ENCODE assay signal across 13 cellular contexts in the genomic region with DNA sequence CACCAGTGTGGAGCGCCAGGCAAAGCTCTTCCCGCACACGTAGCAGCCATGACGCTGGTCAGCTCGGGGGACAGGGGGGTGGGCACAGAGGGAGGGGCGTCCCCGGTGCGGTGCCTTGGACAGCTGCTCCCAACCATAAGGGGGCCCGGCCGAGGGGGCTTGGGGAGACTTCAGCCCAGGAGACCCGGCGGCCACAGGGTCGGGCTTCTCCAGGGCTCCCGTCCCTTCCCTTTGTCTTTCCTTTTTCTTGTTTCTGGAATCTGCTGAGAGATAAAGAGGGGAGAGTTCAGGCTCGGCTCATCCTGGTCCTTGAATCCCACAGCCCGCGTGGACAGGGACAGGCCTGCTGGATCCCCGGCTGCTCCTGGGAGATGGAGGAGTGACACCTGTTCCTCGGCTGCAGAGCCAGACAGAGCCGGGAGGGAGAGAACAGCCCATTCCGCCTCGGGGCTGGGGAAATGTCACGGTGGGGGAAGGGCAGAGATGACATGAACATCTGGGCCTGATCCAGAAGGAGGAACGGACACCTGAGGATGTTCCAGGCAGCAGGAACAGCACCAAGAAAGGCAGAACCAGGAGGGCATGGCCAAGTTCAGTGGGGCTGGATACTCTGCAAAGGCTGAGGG. TPM values are rescaled to one million over a fixed set of nuclear protein-coding genes. Genes with fewer than 3 reads are reported as not detected.
DNase-seq lines count a peak whose midpoint lies in the region; ATAC-seq and TF ChIP-seq lines count a peak whose summit lies in the region.
"Had no signal": no experiment of that assay in that cellular context is flagged by ENCODE, and none has a peak within 500 bp of the region (broad histone marks: within the 10 kb centered on the region; RNA-seq: fewer than 3 reads in every experiment).

No MANE protein-coding gene starts in this region.

- H3K36me3 ChIP-seq in KMS-11 (ENCODE audit: insufficient read depth) (no peaks in the 10 kb centered on the region), GM23248 (ENCODE audit: low read depth) (no peaks in the 10 kb centered on the region)

- H4K20me1 ChIP-seq in KMS-11 (ENCODE audit: insufficient read depth) (no peaks in the 10 kb centered on the region), GM23248 (ENCODE audit: insufficient read depth) (no peaks in the 10 kb centered on the region)

- H3K4me2 ChIP-seq in KMS-11 (peak overlapping the region; percentile 52; the same call in 1 of the 2 replicates), GM23248 (ENCODE audit: unreplicated experiment) (no peak overlapping the region)
- H3K4me2 ChIP-seq: PC-9 had no signal

- TF ChIP-seq CTCF in KMS-11 (conservative IDR thresholded peaks at IDR 0.05; ENCODE audit: low read depth, low read length) (no peak), progenitor cell of endocrine pancreas (IDR thresholded peaks at IDR 0.05; ENCODE audit: unreplicated experiment) (no peak)

- H3K4me3 Mint-ChIP-seq in activated CD4-positive, alpha-beta T cell treated with anti-CD3 and anti-CD28 coated beads for 36 hours, result peak overlapping the region; percentile 85
- H3K4me3 Mint-ChIP-seq in central memory CD8-positive, alpha-beta T cell, result peak overlapping the region; percentile 83
- peak overlapping the region; percentile 62 for H3K4me3 Mint-ChIP-seq in progenitor cell of endocrine pancreas (ENCODE audit: low read depth)

- H3K27me3 ChIP-seq in KMS-11 (ENCODE audit: insufficient read depth, low read depth) (no peaks in the 10 kb centered on the region), GM23248 (replicated peaks; ENCODE audit: insufficient read depth) (no peaks in the 10 kb centered on the region)
- H3K27me3 ChIP-seq: upper lobe of left lung had no signal

- H3F3A ChIP-seq in GM23248 (ENCODE audit: insufficient read depth), result no peaks in the 10 kb centered on the region

- no peaks in the 10 kb centered on the region for H3K9me2 ChIP-seq in GM23248 (ENCODE audit: insufficient read depth)

- H3K4me1 Mint-ChIP-seq in activated CD4-positive, alpha-beta T cell treated with anti-CD3 and anti-CD28 coated beads for 36 hours, result peaks cover 56% of the 10 kb centered on the region
- peaks cover 45% of the 10 kb centered on the region for H3K4me1 Mint-ChIP-seq in central memory CD8-positive, alpha-beta T cell
- H3K4me1 Mint-ChIP-seq in progenitor cell of endocrine pancreas (ENCODE audit: low read depth), result peaks cover 27% of the 10 kb centered on the region

- H3K9me3 Mint-ChIP-seq in activated CD4-positive, alpha-beta T cell treated with anti-CD3 and anti-CD28 coated beads for 36 hours (ENCODE audit: low read depth), result no peaks in the 10 kb centered on the region
- H3K9me3 Mint-ChIP-seq in central memory CD8-positive, alpha-beta T cell, result no peaks in the 10 kb centered on the region
- peaks cover 4% of the 10 kb centered on the region for H3K9me3 Mint-ChIP-seq in progenitor cell of endocrine pancreas (ENCODE audit: low read depth)

- peaks cover 30% of the 10 kb centered on the region for H3K4me1 ChIP-seq in KMS-11 (ENCODE audit: low read depth, poor library complexity, severe bottlenecking)
- H3K4me1 ChIP-seq in GM23248 (ENCODE audit: insufficient read depth), result no peaks in the 10 kb centered on the region

- no peak for DNase-seq in activated CD4-positive, alpha-beta T cell treated with anti-CD3 and anti-CD28 coated beads for 36 hours
- no peak for DNase-seq in activated CD4-positive, alpha-beta T cell treated with anti-CD3 and anti-CD28 coated beads for 4 hours
- no peak for DNase-seq in central memory CD8-positive, alpha-beta T cell (ENCODE audit: low spot score in 2 of 2)
- no peak for DNase-seq in progenitor cell of endocrine pancreas (ENCODE audit: low spot score, unreplicated experiment)
- DNase-seq in GM23248, result no peak
- DNase-seq: NCI-H1105, NCI-H345, PC-9 had no signal

- in situ Hi-C loops in GM23248 (cut with MboI), result no loop called here

- no peak for ATAC-seq in activated CD4-positive, alpha-beta T cell treated with anti-CD3 and anti-CD28 coated beads for 36 hours
- ATAC-seq in central memory CD8-positive, alpha-beta T cell (replicated peaks; ENCODE audit: extremely low read depth, poor library complexity, severe bottlenecking), result no peak
- no peak for ATAC-seq in HG03280 (IDR thresholded peaks at IDR 0.05; ENCODE audit: unreplicated experiment)
- ATAC-seq in HG03521 (IDR thresholded peaks at IDR 0.05; ENCODE audit: unreplicated experiment), result no peak
- ATAC-seq: left colon had no signal

- H2AFZ ChIP-seq in KMS-11 (ENCODE audit: low read depth) (no peak overlapping the region), GM23248 (no peak overlapping the region)
- H2AFZ ChIP-seq: PC-9 had no signal

- H3K36me3 Mint-ChIP-seq in activated CD4-positive, alpha-beta T cell treated with anti-CD3 and anti-CD28 coated beads for 36 hours (ENCODE audit: low read depth), result peaks cover 33% of the 10 kb centered on the region
- peaks cover 18% of the 10 kb centered on the region for H3K36me3 Mint-ChIP-seq in central memory CD8-positive, alpha-beta T cell (ENCODE audit: insufficient read depth)
- H3K36me3 Mint-ChIP-seq in progenitor cell of endocrine pancreas (ENCODE audit: insufficient read depth), result peaks cover 32% of the 10 kb centered on the region

- H3K27ac ChIP-seq in KMS-11, result no peak overlapping the region
- H3K27ac ChIP-seq in GM23248, result no peak overlapping the region
- H3K27ac ChIP-seq: PC-9, upper lobe of left lung had no signal

- H3K27me3 Mint-ChIP-seq in activated CD4-positive, alpha-beta T cell treated with anti-CD3 and anti-CD28 coated beads for 36 hours, result no peaks in the 10 kb centered on the region
- no peaks in the 10 kb centered on the region for H3K27me3 Mint-ChIP-seq in central memory CD8-positive, alpha-beta T cell
- peaks cover under 1% of the 10 kb centered on the region for H3K27me3 Mint-ChIP-seq in progenitor cell of endocrine pancreas

- intact Hi-C loops in activated CD4-positive, alpha-beta T cell treated with anti-CD3 and anti-CD28 coated beads for 36 hours (cut with DNase I, micrococcal nuclease), result loop anchor here (5.0 to 10.0 kb wide), 2 partner anchors 141 to 461 kb away; partner anchors contain the start of genes SRCAP (in 1 of the 2), TBX6 (in 1 of the 2) and YPEL3 (in 1 of the 2)

- H3K9ac ChIP-seq in KMS-11 (no peak overlapping the region), GM23248 (no peak overlapping the region)

- CTCF ChIA-PET in activated CD4-positive, alpha-beta T cell treated with anti-CD3 and anti-CD28 coated beads for 36 hours (lab: Charles Lee), result interaction anchor here (1.1 to 3.1 kb wide), 3 partner anchors 21 to 126 kb away, joined by 5 to 22 read pairs (median 14); partner anchors contain the start of genes DCTPP1 and ZNF747

- POLR2A ChIA-PET in activated CD4-positive, alpha-beta T cell treated with anti-CD3 and anti-CD28 coated beads for 36 hours (lab: Charles Lee), result no interaction called here

- H3K9me3 ChIP-seq in GM23248 (ENCODE audit: low read depth), result no peaks in the 10 kb centered on the region
- H3K9me3 ChIP-seq: upper lobe of left lung had no signal

- no peak overlapping the region for H3K4me3 ChIP-seq in KMS-11 (IDR thresholded peaks at IDR 0.05; ENCODE audit: insufficient read depth, low read depth, low read length)
- no peak overlapping the region for H3K4me3 ChIP-seq in GM23248

- H3K79me2 ChIP-seq in KMS-11 (ENCODE audit: insufficient read depth, low read depth) (peaks cover 18% of the 10 kb centered on the region), GM23248 (ENCODE audit: insufficient read depth) (peaks cover 37% of the 10 kb centered on the region)

- 85 to 87% methylated on average over 20 to 24 of the region's 24 CpGs for WGBS in GM23248 (ENCODE audit: low coverage in 1 of 2, low lambda C conversion rate in 2 of 2, missing lambda C conversion rate in 2 of 2), 2 experiments

- H3K27ac Mint-ChIP-seq in activated CD4-positive, alpha-beta T cell treated with anti-CD3 and anti-CD28 coated beads for 36 hours, result peak overlapping the region; percentile 42
- H3K27ac Mint-ChIP-seq in central memory CD8-positive, alpha-beta T cell (ENCODE audit: low read depth), result peak overlapping the region; percentile 89
- H3K27ac Mint-ChIP-seq in progenitor cell of endocrine pancreas, result peak overlapping the region; percentile 93

RNA-seq across cellular contexts. Expression of gene ZNF764, which starts 2.2 kb away (rescaled TPM):
- 10 to 100 TPM in 1 of 2 experiments, 1 to 10 TPM in 1; 8.0 to 11.2 TPM for total RNA-seq in activated CD4-positive, alpha-beta T cell treated with anti-CD3 and anti-CD28 coated beads for 36 hours
- 36.1 and 36.6 TPM in 2 replicates for total RNA-seq in progenitor cell of endocrine pancreas
- 3.0 and 8.8 TPM in 2 replicates for total RNA-seq in GM23248 (2014; rRNA removed; shearing (Covaris generic))
- polyA plus RNA-seq in GM23248 (2016; fragmentation: Nextera tagmentation; extraction: Ambion mirVana), result 3.0 TPM in 2 replicates

RNA-seq across cellular contexts. Expression of gene ZNF688, which starts 15.6 kb away (rescaled TPM):
- total RNA-seq in activated CD4-positive, alpha-beta T cell treated with anti-CD3 and anti-CD28 coated beads for 36 hours, result 1 to 10 TPM; 7.1 to 9.1 TPM
- total RNA-seq in progenitor cell of endocrine pancreas, result 20.0 and 22.5 TPM in 2 replicates
- total RNA-seq in GM23248 (2014; rRNA removed; shearing (Covaris generic)), result 10.4 and 33.0 TPM in 2 replicates
- polyA plus RNA-seq in GM23248 (2016; fragmentation: Nextera tagmentation; extraction: Ambion mirVana), result 13.6 and 14.7 TPM in 2 replicates

RNA-seq across cellular contexts. Expression of gene ZNF747, which starts 21.3 kb away (rescaled TPM):
- total RNA-seq in activated CD4-positive, alpha-beta T cell treated with anti-CD3 and anti-CD28 coated beads for 36 hours, result 1 to 10 TPM; 6.3 to 8.0 TPM
- total RNA-seq in progenitor cell of endocrine pancreas, result 18.1 and 19.1 TPM in 2 replicates
- 7.7 and 15.7 TPM in 2 replicates for total RNA-seq in GM23248 (2014; rRNA removed; shearing (Covaris generic))
- 5.4 and 6.7 TPM in 2 replicates for polyA plus RNA-seq in GM23248 (2016; fragmentation: Nextera tagmentation; extraction: Ambion mirVana)

RNA-seq across cellular contexts. Expression of gene ZNF785, which starts 29.5 kb away (rescaled TPM):
- total RNA-seq in activated CD4-positive, alpha-beta T cell treated with anti-CD3 and anti-CD28 coated beads for 36 hours, result 10 to 100 TPM in 1 of 2 experiments, 1 to 10 TPM in 1; 9.2 to 10.8 TPM
- 46.2 and 50.0 TPM in 2 replicates for total RNA-seq in progenitor cell of endocrine pancreas
- 9.0 TPM in 2 replicates for total RNA-seq in GM23248 (2014; rRNA removed; shearing (Covaris generic))
- 5.4 and 6.9 TPM in 2 replicates for polyA plus RNA-seq in GM23248 (2016; fragmentation: Nextera tagmentation; extraction: Ambion mirVana)

RNA-seq across cellular contexts. Expression of gene ZNF768, which starts 29.6 kb away (rescaled TPM):
- 10 to 100 TPM in 1 of 2 experiments, 1 to 10 TPM in 1; 8.9 to 11.1 TPM for total RNA-seq in activated CD4-positive, alpha-beta T cell treated with anti-CD3 and anti-CD28 coated beads for 36 hours
- total RNA-seq in progenitor cell of endocrine pancreas, result 80.0 and 83.6 TPM in 2 replicates
- total RNA-seq in GM23248 (2014; rRNA removed; shearing (Covaris generic)), result 35.3 and 38.4 TPM in 2 replicates
- 5.0 and 5.7 TPM in 2 replicates for polyA plus RNA-seq in GM23248 (2016; fragmentation: Nextera tagmentation; extraction: Ambion mirVana)

Comparison
In these comparisons a context has a peak if more than half of its experiments do, and no peak if none do; other contexts are left out.
1. H3K27ac Mint-ChIP-seq: peak in every context shown above with its lines; median percentile 93 in progenitor cell of endocrine pancreas; 89 in central memory CD8-positive, alpha-beta T cell; 42 in activated CD4-positive, alpha-beta T cell treated with anti-CD3 and anti-CD28 coated beads for 36 hours.